In the genomic region with DNA sequence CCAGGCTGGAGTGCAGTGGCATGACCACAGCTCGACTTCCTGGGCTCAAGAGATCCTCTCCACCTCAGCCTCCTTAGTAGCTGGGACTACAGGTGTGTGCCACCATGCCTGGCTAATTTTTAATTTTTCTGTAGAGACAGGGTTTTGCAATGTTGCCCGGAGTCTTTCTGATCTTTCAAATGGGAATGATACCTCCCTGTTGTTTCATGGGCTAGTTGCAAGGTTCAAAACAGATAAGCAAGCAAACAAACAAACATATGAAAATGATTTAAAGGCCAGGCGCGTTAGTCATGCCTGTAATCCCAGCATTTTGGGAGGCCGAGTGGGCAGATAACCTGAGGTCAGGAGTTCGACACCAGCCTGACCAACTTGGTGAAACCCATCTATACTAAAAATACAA, we compare ENCODE assay signal across 25 cellular contexts.
"Had no signal": no experiment of that assay in that cellular context is flagged by ENCODE, and none has a peak within 500 bp of the region (broad histone marks: within the 10 kb centered on the region; RNA-seq: fewer than 3 reads in every experiment).

No MANE protein-coding gene starts in this region.

- DNase-seq: cortex of kidney; effector memory CD8-positive, alpha-beta T cell; erythroblast; esophagus squamous epithelium; kidney; left ventricle myocardium superior; mucosa of descending colon; naive B cell; pancreas; retina; stimulated activated CD4-positive, alpha-beta T cell treated with anti-CD3 and anti-CD28 coated beads, Interleukin-2, amount 100 ng/mL, for 24 hours; stimulated activated CD4-positive, alpha-beta T cell treated with anti-CD3 and anti-CD28 coated beads, Interleukin-4, amount 100 ng/mL, for 24 hours; stimulated activated naive CD4-positive, alpha-beta T cell treated with Interleukin-2 at 50 U/mL for 16 hours; stomach; thyroid gland had no signal

- H3K4me3 ChIP-seq: esophagus squamous epithelium, hepatocyte, lung, mucosa of descending colon, pancreas, stomach, thyroid gland had no signal

- H3K27me3 Mint-ChIP-seq: memory B cell, type B pancreatic cell had no signal

- H3K27me3 ChIP-seq: esophagus squamous epithelium, hepatocyte, pancreas, stomach, thyroid gland had no signal

- H3K27ac ChIP-seq: esophagus squamous epithelium, hepatocyte, neutrophil, pancreas, thyroid gland had no signal

- H3K9me3 ChIP-seq: esophagus squamous epithelium, mucosa of descending colon, neutrophil, pancreas, stomach, thyroid gland had no signal

- H3K36me3 ChIP-seq: esophagus squamous epithelium, neutrophil, pancreas, stomach, thyroid gland had no signal

- H3K79me2 ChIP-seq: hepatocyte had no signal

- H3K36me3 Mint-ChIP-seq: memory B cell; mesothelial cell of epicardium; naive B cell; natural killer cell treated with Interleukin-12 subunit alpha and Interleukin-12 subunit beta and Interleukin-15 and Interleukin-18, amount 100 ng/mL, for 72 hours; stimulated activated effector memory CD8-positive, alpha-beta T cell treated with anti-CD3 and anti-CD28 coated beads, Interleukin-12 subunit alpha, Interleukin-12 subunit beta, amount 100 ng/mL, for 72 hours; type B pancreatic cell had no signal

- H3K4me3 Mint-ChIP-seq: effector memory CD8-positive, alpha-beta T cell; memory B cell; mesothelial cell of epicardium; naive B cell; natural killer cell treated with Interleukin-12 subunit alpha and Interleukin-12 subunit beta and Interleukin-15 and Interleukin-18, amount 100 ng/mL, for 72 hours; neural crest cell; stimulated activated effector memory CD8-positive, alpha-beta T cell treated with anti-CD3 and anti-CD28 coated beads, Interleukin-12 subunit alpha, Interleukin-12 subunit beta, amount 100 ng/mL, for 72 hours; type B pancreatic cell had no signal

- H3K27ac Mint-ChIP-seq: effector memory CD8-positive, alpha-beta T cell; memory B cell; mesothelial cell of epicardium; natural killer cell treated with Interleukin-12 subunit alpha and Interleukin-12 subunit beta and Interleukin-15 and Interleukin-18, amount 100 ng/mL, for 72 hours; stimulated activated effector memory CD8-positive, alpha-beta T cell treated with anti-CD3 and anti-CD28 coated beads, Interleukin-12 subunit alpha, Interleukin-12 subunit beta, amount 100 ng/mL, for 72 hours; type B pancreatic cell had no signal

- H3K9me3 Mint-ChIP-seq: effector memory CD8-positive, alpha-beta T cell; memory B cell; mesothelial cell of epicardium; naive B cell; natural killer cell treated with Interleukin-12 subunit alpha and Interleukin-12 subunit beta and Interleukin-15 and Interleukin-18, amount 100 ng/mL, for 72 hours; neural crest cell; stimulated activated effector memory CD8-positive, alpha-beta T cell treated with anti-CD3 and anti-CD28 coated beads, Interleukin-12 subunit alpha, Interleukin-12 subunit beta, amount 100 ng/mL, for 72 hours; type B pancreatic cell had no signal

- H3K4me2 ChIP-seq: hepatocyte had no signal

- ATAC-seq: effector memory CD8-positive, alpha-beta T cell; left ventricle myocardium superior; mucosa of descending colon; natural killer cell treated with Interleukin-12 subunit alpha and Interleukin-12 subunit beta and Interleukin-15 and Interleukin-18, amount 100 ng/mL, for 72 hours; pancreas; sciatic nerve; stimulated activated effector memory CD8-positive, alpha-beta T cell treated with anti-CD3 and anti-CD28 coated beads, Interleukin-12 subunit alpha, Interleukin-12 subunit beta, amount 100 ng/mL, for 72 hours had no signal

- H3K4me1 Mint-ChIP-seq: stimulated activated effector memory CD8-positive, alpha-beta T cell treated with anti-CD3 and anti-CD28 coated beads, Interleukin-12 subunit alpha, Interleukin-12 subunit beta, amount 100 ng/mL, for 72 hours had no signal

- H2AFZ ChIP-seq: hepatocyte had no signal
